ENCODE assay signal across 1 cellular context in the genomic region with DNA sequence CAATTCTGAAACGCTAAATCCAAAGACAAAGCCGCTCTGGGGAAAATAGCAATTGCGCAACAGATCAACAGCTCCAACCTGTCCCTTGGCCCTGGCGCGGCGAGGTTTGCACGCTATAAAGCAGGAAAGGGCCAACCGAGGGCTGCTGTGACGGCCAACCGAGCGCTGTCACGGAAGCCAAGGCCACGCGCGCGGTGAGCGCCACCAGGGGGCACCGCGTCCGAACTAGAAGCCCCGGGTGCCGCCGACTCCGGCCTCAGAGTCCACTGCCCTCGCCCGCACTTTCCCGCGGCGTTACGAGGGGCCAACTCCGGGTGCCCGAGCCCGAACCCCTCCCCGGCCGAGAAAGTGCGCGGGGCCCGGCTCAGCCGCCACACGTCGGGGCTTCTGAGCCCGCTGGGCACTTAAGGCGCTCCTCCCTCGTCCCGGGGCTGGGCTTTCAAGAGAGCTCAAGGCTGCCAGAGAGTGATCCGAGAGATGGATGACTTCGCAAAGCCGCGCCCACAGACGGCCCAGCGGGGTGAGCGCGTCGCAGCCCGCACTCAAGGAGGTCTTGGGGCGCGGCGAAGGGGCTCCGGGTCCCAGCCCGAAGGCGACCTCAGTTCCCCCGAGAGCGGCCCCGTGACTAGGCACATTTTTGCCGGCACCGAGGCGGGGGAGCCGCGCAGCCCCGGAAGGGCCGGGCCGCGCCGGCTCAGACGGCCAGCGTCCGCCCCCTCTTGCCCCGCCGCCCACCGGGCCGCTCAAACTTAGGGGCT.
A peak's percentile ranks its signal among the peaks of the same experiment; 100 is the strongest.
TF ChIP-seq lines count a peak whose summit lies in the region.

No MANE protein-coding gene starts in this region.

TF ChIP-seq in HepG2, 621 proteins besides CTCF, POLR2A, EP300 and RAD21 (continued from another document and continues in another):
- peak; percentile 92; the same call in 1 of the 2 replicates for TF ChIP-seq ZNF614 (CRISPR knock-in tag; IDR thresholded peaks at IDR 0.05; ENCODE audit: borderline replicate concordance)
- TF ChIP-seq ZNF432 (CRISPR knock-in tag; IDR thresholded peaks at IDR 0.05; ENCODE audit: borderline replicate concordance) = peak; percentile 82; the same call in 1 of the 2 replicates
- TF ChIP-seq SP2 (CRISPR knock-in tag; IDR thresholded peaks at IDR 0.05) = peak; percentile 47; the same call in 1 of the 2 replicates
- peak; percentile 83 for TF ChIP-seq PHF5A (CRISPR knock-in tag; IDR thresholded peaks at IDR 0.05; ENCODE audit: low read depth, unreplicated experiment)
- TF ChIP-seq, protein P1, sequence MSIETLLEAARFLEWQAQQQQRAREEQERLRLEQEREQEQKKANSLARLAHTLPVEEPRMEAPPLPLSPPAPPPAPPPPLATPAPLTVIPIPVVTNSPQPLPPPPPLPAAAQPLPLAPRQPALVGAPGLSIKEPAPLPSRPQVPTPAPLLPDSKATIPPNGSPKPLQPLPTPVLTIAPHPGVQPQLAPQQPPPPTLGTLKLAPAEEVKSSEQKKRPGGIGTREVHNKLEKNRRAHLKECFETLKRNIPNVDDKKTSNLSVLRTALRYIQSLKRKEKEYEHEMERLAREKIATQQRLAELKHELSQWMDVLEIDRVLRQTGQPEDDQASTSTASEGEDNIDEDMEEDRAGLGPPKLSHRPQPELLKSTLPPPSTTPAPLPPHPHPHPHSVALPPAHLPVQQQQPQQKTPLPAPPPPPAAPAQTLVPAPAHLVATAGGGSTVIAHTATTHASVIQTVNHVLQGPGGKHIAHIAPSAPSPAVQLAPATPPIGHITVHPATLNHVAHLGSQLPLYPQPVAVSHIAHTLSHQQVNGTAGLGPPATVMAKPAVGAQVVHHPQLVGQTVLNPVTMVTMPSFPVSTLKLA (IDR thresholded peaks at IDR 0.05) = peak; percentile 80
- peak; percentile 87 for TF ChIP-seq ZMAT3 (CRISPR knock-in tag; conservative IDR thresholded peaks at IDR 0.05)
- TF ChIP-seq ZNF34 (CRISPR knock-in tag; IDR thresholded peaks at IDR 0.05; ENCODE audit: borderline replicate concordance) = peak; percentile 66
- no peak for TF ChIP-seq NPAS2 (CRISPR knock-in tag; IDR thresholded peaks at IDR 0.05; ENCODE audit: borderline replicate concordance)
- TF ChIP-seq TEAD3 (CRISPR knock-in tag; optimal IDR thresholded peaks at IDR 0.05; ENCODE audit: borderline replicate concordance) = peak; percentile 94
- peak; percentile 96 for TF ChIP-seq ZHX1 (CRISPR knock-in tag; IDR thresholded peaks at IDR 0.05; ENCODE audit: low read depth)
- TF ChIP-seq TMF1 (CRISPR knock-in tag; IDR thresholded peaks at IDR 0.05; ENCODE audit: low read depth) = peak; percentile 91; the same call in 1 of the 2 replicates
- peak; percentile 71 for TF ChIP-seq BHLHE40 (IDR thresholded peaks at IDR 0.05; ENCODE audit: low read length)
- no peak; the same call in 1 of the 2 replicates for TF ChIP-seq JDP2 (CRISPR knock-in tag; IDR thresholded peaks at IDR 0.05; ENCODE audit: borderline replicate concordance)
- peak; percentile 85 for TF ChIP-seq SRY (CRISPR knock-in tag; IDR thresholded peaks at IDR 0.05)
- TF ChIP-seq BRCA1 (CRISPR knock-in tag; IDR thresholded peaks at IDR 0.05) = peak; percentile 92
- TF ChIP-seq, protein P2, sequence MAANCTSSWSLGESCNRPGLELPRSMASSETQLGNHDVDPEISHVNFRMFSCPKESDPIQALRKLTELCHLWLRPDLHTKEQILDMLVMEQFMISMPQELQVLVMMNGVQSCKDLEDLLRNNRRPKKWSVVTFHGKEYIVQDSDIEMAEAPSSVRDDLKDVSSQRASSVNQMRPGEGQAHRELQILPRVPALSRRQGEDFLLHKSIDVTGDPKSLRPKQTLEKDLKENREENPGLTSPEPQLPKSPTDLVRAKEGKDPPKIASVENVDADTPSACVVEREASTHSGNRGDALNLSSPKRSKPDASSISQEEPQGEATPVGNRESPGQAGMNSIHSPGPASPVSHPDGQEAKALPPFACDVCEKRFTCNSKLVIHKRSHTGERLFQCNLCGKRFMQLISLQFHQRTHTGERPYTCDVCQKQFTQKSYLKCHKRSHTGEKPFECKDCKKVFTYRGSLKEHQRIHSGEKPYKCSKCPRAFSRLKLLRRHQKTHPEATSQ (CRISPR knock-in tag; IDR thresholded peaks at IDR 0.05; ENCODE audit: borderline replicate concordance) = peak; percentile 96; the same call in 1 of the 2 replicates
- TF ChIP-seq ZNF234 (CRISPR knock-in tag; conservative IDR thresholded peaks at IDR 0.05) = no peak
- peak; percentile 44; the same call in 1 of the 2 replicates for TF ChIP-seq SOX13 (IDR thresholded peaks at IDR 0.05)
- peak; percentile 7 to 89; a peak in 3 of 4 replicates for TF ChIP-seq SOX13 (CRISPR knock-in tag; conservative IDR thresholded peaks at IDR 0.05 in 1 of 2, IDR thresholded peaks at IDR 0.05 in 1 of 2)
- TF ChIP-seq, protein P3, sequence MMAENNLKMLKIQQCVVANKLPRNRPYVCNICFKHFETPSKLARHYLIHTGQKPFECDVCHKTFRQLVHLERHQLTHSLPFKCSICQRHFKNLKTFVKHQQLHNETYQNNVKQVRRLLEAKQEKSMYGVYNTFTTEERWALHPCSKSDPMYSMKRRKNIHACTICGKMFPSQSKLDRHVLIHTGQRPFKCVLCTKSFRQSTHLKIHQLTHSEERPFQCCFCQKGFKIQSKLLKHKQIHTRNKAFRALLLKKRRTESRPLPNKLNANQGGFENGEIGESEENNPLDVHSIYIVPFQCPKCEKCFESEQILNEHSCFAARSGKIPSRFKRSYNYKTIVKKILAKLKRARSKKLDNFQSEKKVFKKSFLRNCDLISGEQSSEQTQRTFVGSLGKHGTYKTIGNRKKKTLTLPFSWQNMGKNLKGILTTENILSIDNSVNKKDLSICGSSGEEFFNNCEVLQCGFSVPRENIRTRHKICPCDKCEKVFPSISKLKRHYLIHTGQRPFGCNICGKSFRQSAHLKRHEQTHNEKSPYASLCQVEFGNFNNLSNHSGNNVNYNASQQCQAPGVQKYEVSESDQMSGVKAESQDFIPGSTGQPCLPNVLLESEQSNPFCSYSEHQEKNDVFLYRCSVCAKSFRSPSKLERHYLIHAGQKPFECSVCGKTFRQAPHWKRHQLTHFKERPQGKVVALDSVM (CRISPR knock-in tag; IDR thresholded peaks at IDR 0.05) = peak; percentile 68
- TF ChIP-seq KDM3A (CRISPR knock-in tag; IDR thresholded peaks at IDR 0.05; ENCODE audit: low read depth) = peak; percentile 98
- TF ChIP-seq PAWR (CRISPR knock-in tag; IDR thresholded peaks at IDR 0.05; ENCODE audit: borderline replicate concordance) = no peak
- no peak for TF ChIP-seq ZSCAN22 (CRISPR knock-in tag; IDR thresholded peaks at IDR 0.05)
- TF ChIP-seq MED13 (CRISPR knock-in tag; IDR thresholded peaks at IDR 0.05) = peak; percentile 91
- no peak for TF ChIP-seq ZFAT (CRISPR knock-in tag; conservative IDR thresholded peaks at IDR 0.05)
- TF ChIP-seq, protein P4, sequence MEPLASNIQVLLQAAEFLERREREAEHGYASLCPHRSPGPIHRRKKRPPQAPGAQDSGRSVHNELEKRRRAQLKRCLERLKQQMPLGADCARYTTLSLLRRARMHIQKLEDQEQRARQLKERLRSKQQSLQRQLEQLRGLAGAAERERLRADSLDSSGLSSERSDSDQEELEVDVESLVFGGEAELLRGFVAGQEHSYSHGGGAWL (CRISPR knock-in tag; IDR thresholded peaks at IDR 0.05) = peak; percentile 91
- peak; percentile 90 for TF ChIP-seq ZKSCAN1 (IDR thresholded peaks at IDR 0.05; ENCODE audit: low read length)
- TF ChIP-seq HINFP (CRISPR knock-in tag; IDR thresholded peaks at IDR 0.05; ENCODE audit: low read depth) = peak; percentile 76; the same call in 1 of the 2 replicates
- TF ChIP-seq ZNF264 (CRISPR knock-in tag; IDR thresholded peaks at IDR 0.05) = 0 out of 2 replicates have a peak, but pooled peaks have one; percentile 65
- TF ChIP-seq, protein P5, sequence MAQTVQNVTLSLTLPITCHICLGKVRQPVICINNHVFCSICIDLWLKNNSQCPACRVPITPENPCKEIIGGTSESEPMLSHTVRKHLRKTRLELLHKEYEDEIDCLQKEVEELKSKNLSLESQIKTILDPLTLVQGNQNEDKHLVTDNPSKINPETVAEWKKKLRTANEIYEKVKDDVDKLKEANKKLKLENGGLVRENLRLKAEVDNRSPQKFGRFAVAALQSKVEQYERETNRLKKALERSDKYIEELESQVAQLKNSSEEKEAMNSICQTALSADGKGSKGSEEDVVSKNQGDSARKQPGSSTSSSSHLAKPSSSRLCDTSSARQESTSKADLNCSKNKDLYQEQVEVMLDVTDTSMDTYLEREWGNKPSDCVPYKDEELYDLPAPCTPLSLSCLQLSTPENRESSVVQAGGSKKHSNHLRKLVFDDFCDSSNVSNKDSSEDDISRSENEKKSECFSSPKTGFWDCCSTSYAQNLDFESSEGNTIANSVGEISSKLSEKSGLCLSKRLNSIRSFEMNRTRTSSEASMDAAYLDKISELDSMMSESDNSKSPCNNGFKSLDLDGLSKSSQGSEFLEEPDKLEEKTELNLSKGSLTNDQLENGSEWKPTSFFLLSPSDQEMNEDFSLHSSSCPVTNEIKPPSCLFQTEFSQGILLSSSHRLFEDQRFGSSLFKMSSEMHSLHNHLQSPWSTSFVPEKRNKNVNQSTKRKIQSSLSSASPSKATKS (CRISPR knock-in tag; IDR thresholded peaks at IDR 0.05) = 0 out of 2 replicates have a peak, but pooled peaks have one; percentile 52
- TF ChIP-seq, protein P6, sequence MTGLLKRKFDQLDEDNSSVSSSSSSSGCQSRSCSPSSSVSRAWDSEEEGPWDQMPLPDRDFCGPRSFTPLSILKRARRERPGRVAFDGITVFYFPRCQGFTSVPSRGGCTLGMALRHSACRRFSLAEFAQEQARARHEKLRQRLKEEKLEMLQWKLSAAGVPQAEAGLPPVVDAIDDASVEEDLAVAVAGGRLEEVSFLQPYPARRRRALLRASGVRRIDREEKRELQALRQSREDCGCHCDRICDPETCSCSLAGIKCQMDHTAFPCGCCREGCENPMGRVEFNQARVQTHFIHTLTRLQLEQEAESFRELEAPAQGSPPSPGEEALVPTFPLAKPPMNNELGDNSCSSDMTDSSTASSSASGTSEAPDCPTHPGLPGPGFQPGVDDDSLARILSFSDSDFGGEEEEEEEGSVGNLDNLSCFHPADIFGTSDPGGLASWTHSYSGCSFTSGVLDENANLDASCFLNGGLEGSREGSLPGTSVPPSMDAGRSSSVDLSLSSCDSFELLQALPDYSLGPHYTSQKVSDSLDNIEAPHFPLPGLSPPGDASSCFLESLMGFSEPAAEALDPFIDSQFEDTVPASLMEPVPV (CRISPR knock-in tag; IDR thresholded peaks at IDR 0.05) = peak; percentile 96
- no peak; the same call in 1 of the 2 replicates for TF ChIP-seq ISX (CRISPR knock-in tag; conservative IDR thresholded peaks at IDR 0.05)
- no peak; the same call in 1 of the 2 replicates for TF ChIP-seq ZNF138 (CRISPR knock-in tag; IDR thresholded peaks at IDR 0.05; ENCODE audit: low read depth)
- TF ChIP-seq MIER3 (CRISPR knock-in tag; IDR thresholded peaks at IDR 0.05; ENCODE audit: borderline replicate concordance) = peak; percentile 99
- TF ChIP-seq ZBTB42 (CRISPR knock-in tag; IDR thresholded peaks at IDR 0.05) = peak; percentile 58; the same call in 1 of the 2 replicates
- TF ChIP-seq MAFK (conservative IDR thresholded peaks at IDR 0.05 in 1 of 2, IDR thresholded peaks at IDR 0.05 in 1 of 2; ENCODE audit: low read length in 2 of 2) = no peak
- peak; percentile 93 for TF ChIP-seq TBL1XR1 (IDR thresholded peaks at IDR 0.05; ENCODE audit: borderline replicate concordance, low read length, partially characterized antibody)
- peak; percentile 82; the same call in 1 of the 2 replicates for TF ChIP-seq ZNF737 (CRISPR knock-in tag; IDR thresholded peaks at IDR 0.05; ENCODE audit: borderline replicate concordance)
- TF ChIP-seq THYN1 (CRISPR knock-in tag; IDR thresholded peaks at IDR 0.05; ENCODE audit: borderline replicate concordance, low read depth) = no peak
- peak; percentile 93 for TF ChIP-seq HOXA5 (CRISPR knock-in tag; IDR thresholded peaks at IDR 0.05)
- peak; percentile 98 for TF ChIP-seq PHF21A (CRISPR knock-in tag; IDR thresholded peaks at IDR 0.05)
- TF ChIP-seq U2AF2 (IDR thresholded peaks at IDR 0.05; ENCODE audit: low read depth, low read length) = no peak
